In the genomic region with DNA sequence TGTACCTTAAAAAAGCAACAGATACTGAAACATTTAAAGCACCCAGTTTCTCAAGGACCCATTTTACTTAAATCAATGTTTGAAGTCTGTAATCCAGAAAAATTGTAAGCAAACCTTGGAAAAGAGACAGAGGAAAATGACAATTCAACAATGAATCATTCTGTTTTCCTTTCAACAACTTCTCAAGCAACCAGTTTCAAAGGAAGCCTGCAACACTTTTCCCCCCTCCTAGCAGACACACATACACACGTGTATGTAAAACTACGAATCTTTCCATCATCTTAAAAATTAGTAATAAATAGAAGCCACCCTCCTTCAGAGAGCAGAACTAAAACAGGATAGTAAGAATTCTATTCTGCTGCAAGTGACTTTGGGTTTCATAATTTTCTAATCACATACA, we compare ENCODE assay signal across 8 cellular contexts. TPM values are rescaled to one million over a fixed set of nuclear protein-coding genes. Genes with fewer than 3 reads are reported as not detected.
DNase-seq lines count a peak whose midpoint lies in the region; ATAC-seq and TF ChIP-seq lines count a peak whose summit lies in the region.

No MANE protein-coding gene starts in this region.

- intact Hi-C loops in CD4-positive, alpha-beta T cell (cut with DNase I, micrococcal nuclease) = loop anchor here (2.0 to 10.0 kb wide), 6 partner anchors 61 to 1032 kb away; partner anchors contain the start of genes ENO1 (in 2 of the 2), H6PD (in 1 of the 2) and PER3 (in 1 of the 2)
- intact Hi-C loops in MCF 10A (cut with micrococcal nuclease) = loop anchor here (2.0 to 5.0 kb wide), 2 partner anchors 20 to 114 kb away; no protein-coding TSS in a partner anchor

- no peaks in the 10 kb centered on the region for H3K9me3 Mint-ChIP-seq in CD4-positive, alpha-beta T cell
- no peaks in the 10 kb centered on the region for H3K9me3 Mint-ChIP-seq in IgD-negative memory B cell
- no peaks in the 10 kb centered on the region for H3K9me3 Mint-ChIP-seq in MCF 10A (ENCODE audit: unreplicated experiment)

- peaks cover 13% of the 10 kb centered on the region for H3K36me3 Mint-ChIP-seq in CD4-positive, alpha-beta T cell (ENCODE audit: low read depth)
- H3K36me3 Mint-ChIP-seq in IgD-negative memory B cell (peaks cover 1% of the 10 kb centered on the region), MCF 10A (ENCODE audit: insufficient read depth, unreplicated experiment) (peaks cover 6% of the 10 kb centered on the region)

- H3K27ac Mint-ChIP-seq in CD4-positive, alpha-beta T cell = peak overlapping the region; percentile 86
- peak overlapping the region; percentile 91 to 99 (median 97) for H3K27ac Mint-ChIP-seq in IgD-negative memory B cell
- H3K27ac Mint-ChIP-seq in MCF 10A (ENCODE audit: low read depth, unreplicated experiment) = peak overlapping the region; percentile 97

- peak overlapping the region; percentile 88 for H3K4me3 Mint-ChIP-seq in CD4-positive, alpha-beta T cell
- peak overlapping the region; percentile 89 to 99 (median 94) for H3K4me3 Mint-ChIP-seq in IgD-negative memory B cell
- H3K4me3 Mint-ChIP-seq in MCF 10A (ENCODE audit: unreplicated experiment) = peak overlapping the region; percentile 84

- H3K36me3 ChIP-seq in urinary bladder (ENCODE audit: insufficient read depth) = no peaks in the 10 kb centered on the region

- BruUV-seq in MCF 10A (replicated peaks; lab: Mats Ljungman, UMichigan) = no TSS peak

- under 1% methylated on average over 2 of the region's 2 CpGs for WGBS in urinary bladder

- H3K9me3 ChIP-seq in CD4-positive, alpha-beta T cell (ENCODE audit: control insufficient read depth, low read length) = no peaks in the 10 kb centered on the region

- peaks cover 11% of the 10 kb centered on the region for H3K27me3 Mint-ChIP-seq in CD4-positive, alpha-beta T cell
- H3K27me3 Mint-ChIP-seq in IgD-negative memory B cell (peaks cover 4% of the 10 kb centered on the region), MCF 10A (ENCODE audit: insufficient read depth, unreplicated experiment) (no peaks in the 10 kb centered on the region)

- CTCF ChIA-PET in CD4-positive, alpha-beta T cell (lab: Charles Lee) = interaction anchor here (1.8 kb wide), 2 partner anchors 33 to 115 kb away, joined by 5 to 9 read pairs; no protein-coding TSS in a partner anchor
- CTCF ChIA-PET in MCF 10A (lab: Yijun Ruan, JAX) = interaction anchor here (0.6 to 2.2 kb wide), 5 partner anchors 14 to 167 kb away, joined by 3 to 12 read pairs (median 4); no protein-coding TSS in a partner anchor

- ATAC-seq in CD4-positive, alpha-beta T cell (ENCODE audit: poor library complexity) = no peak
- ATAC-seq in HG02798 (IDR thresholded peaks at IDR 0.05; ENCODE audit: poor library complexity, unreplicated experiment) (no peak), HG03175 (IDR thresholded peaks at IDR 0.05; ENCODE audit: unreplicated experiment) (no peak)

- H3K4me1 Mint-ChIP-seq in CD4-positive, alpha-beta T cell (ENCODE audit: low read depth) = peaks cover 45% of the 10 kb centered on the region
- peaks cover 32 to 46% (median 35%) of the 10 kb centered on the region in 3 donors for H3K4me1 Mint-ChIP-seq in IgD-negative memory B cell
- H3K4me1 Mint-ChIP-seq in MCF 10A (ENCODE audit: insufficient read depth, unreplicated experiment) = peaks cover 42% of the 10 kb centered on the region

- H3K27ac ChIP-seq in CD4-positive, alpha-beta T cell (ENCODE audit: low read depth, low read length) = peak overlapping the region; percentile 80
- H3K27ac ChIP-seq in urinary bladder (ENCODE audit: low read depth) = peak overlapping the region; percentile 87

- no peaks in the 10 kb centered on the region for H3K4me1 ChIP-seq in urinary bladder (ENCODE audit: insufficient read depth)

- no peaks in the 10 kb centered on the region for H3K27me3 ChIP-seq in CD4-positive, alpha-beta T cell (ENCODE audit: control insufficient read depth, insufficient read depth, low read length)

- DNase-seq in CD4-positive, alpha-beta T cell = no peak
- peak; percentile 46 for DNase-seq in MCF 10A (ENCODE audit: unreplicated experiment)
- peak; percentile 67 for DNase-seq in medulla oblongata (ENCODE audit: extremely low spot score)
- no peak for DNase-seq in NCI-H2029 treated with DMSO at 0.1 percent for 48 hours (lab: John Stamatoyannopoulos, UW)

- TF ChIP-seq CTCF in CD4-positive, alpha-beta T cell (IDR thresholded peaks at IDR 0.05) = no peak
- TF ChIP-seq CTCF in MCF 10A (IDR thresholded peaks at IDR 0.05; ENCODE audit: unreplicated experiment) = no peak

- H3K4me3 ChIP-seq in urinary bladder (ENCODE audit: low read depth, low read length) = peak overlapping the region; percentile 68

- POLR2A ChIA-PET in CD4-positive, alpha-beta T cell (lab: Charles Lee) = interaction anchor here (1.0 to 1.3 kb wide), 2 partner anchors 62 to 867 kb away, joined by 3 to 4 read pairs; partner anchors contain the start of gene ENO1
- POLR2A ChIA-PET in MCF 10A (lab: Yijun Ruan, JAX) = interaction anchor here (0.8 to 3.6 kb wide), 15 partner anchors 8 to 237 kb away, joined by 3 to 35 read pairs (median 7); partner anchors contain the start of gene ENO1

RNA-seq across cellular contexts. Expression of gene RERE, which starts 1.1 kb away (rescaled TPM):
- total RNA-seq in CD4-positive, alpha-beta T cell = 10 to 100 TPM; 78.4 to 84.0 TPM
- polyA plus RNA-seq in IgD-negative memory B cell (24.9 TPM), urinary bladder (69.0 TPM)
- total RNA-seq in MCF 10A (2022) (36.8 and 48.4 TPM in 2 replicates), urinary bladder (168 TPM)

Comparison
In these comparisons a context has a peak if more than half of its experiments do, and no peak if none do; other contexts are left out.
1. DNase-seq: peak in MCF 10A (single experiment) and medulla oblongata (single experiment); none in CD4-positive, alpha-beta T cell (0 of 10) and NCI-H2029 treated with DMSO at 0.1 percent for 48 hours (single experiment).
2. Peak in every context shown above with its lines, with median percentiles within 50 percentile points of each other: H3K27ac Mint-ChIP-seq and H3K4me3 Mint-ChIP-seq.